13 cellular contexts compared by ENCODE assay signal in the genomic region with DNA sequence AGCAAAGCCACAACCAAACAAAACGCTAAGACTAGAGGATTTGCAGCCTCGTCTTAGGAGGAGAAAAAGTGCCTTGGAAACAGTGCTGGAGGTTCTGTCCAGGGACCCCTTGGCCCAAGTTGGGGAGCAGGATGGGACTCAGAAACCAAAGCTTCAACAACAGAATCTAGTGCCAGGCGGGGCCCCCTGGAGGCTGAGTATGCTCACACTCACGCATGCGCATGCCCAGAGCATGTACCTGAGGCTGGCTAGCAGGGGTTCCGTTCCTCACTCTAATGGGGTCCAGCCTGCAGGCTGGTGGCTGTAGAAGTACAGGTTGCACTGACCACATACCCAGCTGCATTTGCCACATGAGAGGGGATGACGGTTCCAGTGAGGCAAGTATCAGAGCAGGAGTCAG.
DNase-seq lines count a peak whose midpoint lies in the region; TF ChIP-seq lines count a peak whose summit lies in the region.
"Had no signal": no experiment of that assay in that cellular context is flagged by ENCODE, and none has a peak within 500 bp of the region (broad histone marks: within the 10 kb centered on the region; RNA-seq: fewer than 3 reads in every experiment).

No MANE protein-coding gene starts in this region.

- no peak overlapping the region for H3K9ac ChIP-seq in smooth muscle cell (ENCODE audit: low read depth)

- peaks cover 8% of the 10 kb centered on the region for H3F3A ChIP-seq in smooth muscle cell (ENCODE audit: low read depth)

- TF ChIP-seq CTCF in brain microvascular endothelial cell (IDR thresholded peaks at IDR 0.05; ENCODE audit: low read depth, low read length, missing control alignments) (peak; percentile 37), smooth muscle cell (IDR thresholded peaks at IDR 0.05; ENCODE audit: borderline replicate concordance, insufficient read depth, poor library complexity, severe bottlenecking) (peak; percentile 26)

- H3K27ac ChIP-seq in brain microvascular endothelial cell = no peak overlapping the region
- no peak overlapping the region for H3K27ac ChIP-seq in smooth muscle cell (ENCODE audit: low read depth)

- H4K20me1 ChIP-seq in smooth muscle cell (ENCODE audit: low read depth) = no peaks in the 10 kb centered on the region

- H3K4me2 ChIP-seq in smooth muscle cell = no peak overlapping the region

- no peak overlapping the region for H3K4me3 ChIP-seq in brain microvascular endothelial cell (ENCODE audit: low read depth, low read length)
- H3K4me3 ChIP-seq in smooth muscle cell = no peak overlapping the region

- H3K79me2 ChIP-seq in smooth muscle cell (ENCODE audit: low read depth) = no peaks in the 10 kb centered on the region

- in situ Hi-C loops in brain microvascular endothelial cell (cut with HindIII; ENCODE audit: low pct_ligation_motif_present, low sequenced_read_pairs) = no loop called here

- H2AFZ ChIP-seq in smooth muscle cell (ENCODE audit: low read depth) = no peak overlapping the region

- peak; percentile 32 for DNase-seq in NCI-H748 (lab: John Stamatoyannopoulos, UW; ENCODE audit: unreplicated experiment)
- DNase-seq in NCI-H748 treated with DMSO at 0.1 percent for 48 hours (lab: John Stamatoyannopoulos, UW) = no peak
- peak; percentile 16 for DNase-seq in HuH-7 (ENCODE audit: low spot score)
- no peak for DNase-seq in brain microvascular endothelial cell
- DNase-seq in smooth muscle cell (lab: John Stamatoyannopoulos, UW; ENCODE audit: unreplicated experiment) = no peak
- no peak for DNase-seq in NCI-H1048 (lab: John Stamatoyannopoulos, UW)
- DNase-seq in HK-2 (ENCODE audit: unreplicated experiment) = no peak
- no peak for DNase-seq in NCI-H1417 treated with DMSO at 0.1 percent for 48 hours (lab: John Stamatoyannopoulos, UW)
- DNase-seq: activated CD8-positive, alpha-beta memory T cell treated with anti-CD3 and anti-CD28 coated beads, Interleukin-2, amount 50 U/mL, for 4 hours; KBM-7; kidney; NCI-H2107; T1000 had no signal

- WGBS in smooth muscle cell (ENCODE audit: low lambda C conversion rate) = 73% methylated on average over 7 of the region's 7 CpGs

- H3K9me3 ChIP-seq in smooth muscle cell (replicated peaks; ENCODE audit: low read depth) = no peaks in the 10 kb centered on the region

- no peaks in the 10 kb centered on the region for H3K27me3 ChIP-seq in brain microvascular endothelial cell (replicated peaks)
- no peaks in the 10 kb centered on the region for H3K27me3 ChIP-seq in smooth muscle cell (ENCODE audit: low read depth)

- H3K36me3 ChIP-seq in brain microvascular endothelial cell (replicated peaks) (no peaks in the 10 kb centered on the region), smooth muscle cell (ENCODE audit: low read depth) (no peaks in the 10 kb centered on the region)

- peaks cover 17% of the 10 kb centered on the region for H3K4me1 ChIP-seq in smooth muscle cell (ENCODE audit: low read depth)

Comparison
In these comparisons a context has a peak if more than half of its experiments do, and no peak if none do; other contexts are left out.
1. DNase-seq: peak in NCI-H748 (single experiment) and HuH-7 (single experiment); none in NCI-H748 treated with DMSO at 0.1 percent for 48 hours (single experiment), brain microvascular endothelial cell (single experiment), smooth muscle cell (single experiment), NCI-H1048 (single experiment), HK-2 (single experiment) and NCI-H1417 treated with DMSO at 0.1 percent for 48 hours (single experiment).